In genomic region chr20:31966991-31967655, GRCh38 we compare ENCODE assay signal across 14 cellular contexts. TPM values are rescaled to one million over a fixed set of nuclear protein-coding genes. Genes with fewer than 3 reads are reported as not detected.
A peak's percentile ranks its signal among the peaks of the same experiment; 100 is the strongest.
DNase-seq lines count a peak whose midpoint lies in the region; ATAC-seq and TF ChIP-seq lines count a peak whose summit lies in the region.
"Had no signal": no experiment of that assay in that cellular context is flagged by ENCODE, and none has a peak within 500 bp of the region (broad histone marks: within the 10 kb centered on the region; RNA-seq: fewer than 3 reads in every experiment).

No MANE protein-coding gene starts in this region.

- H3K36me3 Mint-ChIP-seq in GM23338 (ENCODE audit: low read depth) (no peaks in the 10 kb centered on the region), naive B cell (no peaks in the 10 kb centered on the region)
- no peaks in the 10 kb centered on the region for H3K36me3 Mint-ChIP-seq in activated T-helper 2 cell treated with anti-CD3 and anti-CD28 coated beads, Interferon-gamma antibody, Interleukin-2, Interleukin-4, amounts not matched to agents 10 μg/mL and 5 μg/mL and 100 μg/mL, durations not matched to agents 14 hours and 24 hours and 36 hours (ENCODE audit: low read depth)

- peaks cover 30% of the 10 kb centered on the region for H4K20me1 ChIP-seq in GM23338 (replicated peaks; ENCODE audit: insufficient read depth)

- H3K27me3 Mint-ChIP-seq in GM23338 (ENCODE audit: insufficient read depth, low read depth, poor library complexity) (peaks cover 19% of the 10 kb centered on the region), naive B cell (peaks cover 50 to 61% (median 51%) of the 10 kb centered on the region in 3 donors)
- H3K27me3 Mint-ChIP-seq in activated T-helper 2 cell treated with anti-CD3 and anti-CD28 coated beads, Interferon-gamma antibody, Interleukin-2, Interleukin-4, amounts not matched to agents 10 μg/mL and 5 μg/mL and 100 μg/mL, durations not matched to agents 14 hours and 24 hours and 36 hours (ENCODE audit: low read depth) = peaks cover 30% of the 10 kb centered on the region

- H3K4me3 ChIP-seq in GM23338 (peak overlapping the region; percentile 98), left ventricle myocardium inferior (no peak overlapping the region), spleen (peak overlapping the region in 1 of 8 donors; percentile 71)

- H3K9me3 ChIP-seq in left ventricle myocardium inferior (replicated peaks) (no peaks in the 10 kb centered on the region), spleen (no peaks in the 10 kb centered on the region)
- H3K9me3 ChIP-seq: breast epithelium, transverse colon had no signal

- H3F3A ChIP-seq in GM23338 (replicated peaks; ENCODE audit: low read depth) = peaks cover 18% of the 10 kb centered on the region

- DNase-seq in NCI-H1092 treated with DMSO at 0.1 percent for 48 hours (lab: John Stamatoyannopoulos, UW) (peak; percentile 14), NCI-H1092 (lab: John Stamatoyannopoulos, UW) (no peak), GM23338 (ENCODE audit: low spot score) (peak; percentile 61), naive B cell (no peak), left ventricle myocardium inferior (no peak), spleen (no peak)
- DNase-seq in activated T-helper 2 cell treated with anti-CD3 and anti-CD28 coated beads, Interferon-gamma antibody, Interleukin-2, Interleukin-4, amounts not matched to agents 10 μg/mL and 5 μg/mL and 100 μg/mL, durations not matched to agents 14 hours and 24 hours and 36 hours (ENCODE audit: low spot score) = no peak
- no peak for DNase-seq in stimulated activated CD4-positive, alpha-beta T cell treated with anti-CD3 and anti-CD28 coated beads, Interleukin-4, amount 100 ng/mL, for 1 hour
- DNase-seq: activated CD4-positive, alpha-beta T cell treated with anti-CD3 and anti-CD28 coated beads, Interleukin-2, amount 50 U/mL, for 4 hours; NCI-H2107; transverse colon had no signal

- peak; percentile 29 for ATAC-seq in GM23338
- ATAC-seq in naive B cell (ENCODE audit: low read depth in 2 of 2) = no peak
- ATAC-seq: left lobe of liver had no signal

- no peak for TF ChIP-seq POLR2A in spleen (IDR thresholded peaks at IDR 0.05)

- H3K4me1 Mint-ChIP-seq in GM23338 (peaks cover 25% of the 10 kb centered on the region), naive B cell (peaks cover 13 to 18% (median 14%) of the 10 kb centered on the region in 3 donors)
- H3K4me1 Mint-ChIP-seq in activated T-helper 2 cell treated with anti-CD3 and anti-CD28 coated beads, Interferon-gamma antibody, Interleukin-2, Interleukin-4, amounts not matched to agents 10 μg/mL and 5 μg/mL and 100 μg/mL, durations not matched to agents 14 hours and 24 hours and 36 hours (ENCODE audit: low read depth) = peaks cover 5% of the 10 kb centered on the region

- 7 to 18% (median 13%) methylated on average over 5 of the region's 5 CpGs for WGBS in spleen, 5 donors

- H3K9me3 Mint-ChIP-seq in GM23338 (peaks cover 4% of the 10 kb centered on the region), naive B cell (peaks cover 0 to 5% (median 0%) of the 10 kb centered on the region in 7 donors)
- H3K9me3 Mint-ChIP-seq in activated T-helper 2 cell treated with anti-CD3 and anti-CD28 coated beads, Interferon-gamma antibody, Interleukin-2, Interleukin-4, amounts not matched to agents 10 μg/mL and 5 μg/mL and 100 μg/mL, durations not matched to agents 14 hours and 24 hours and 36 hours = no peaks in the 10 kb centered on the region

- H3K9me2 ChIP-seq in GM23338 (ENCODE audit: insufficient read depth) = no peaks in the 10 kb centered on the region

- H3K4me1 ChIP-seq in GM23338 (ENCODE audit: insufficient read depth) (peaks cover 24% of the 10 kb centered on the region), left ventricle myocardium inferior (peaks cover 4% of the 10 kb centered on the region), spleen (peaks cover 4 to 20% (median 10%) of the 10 kb centered on the region in 6 donors)
- H3K4me1 ChIP-seq: breast epithelium had no signal

- H3K27ac ChIP-seq in GM23338 (ENCODE audit: low read depth) = 0 out of 2 replicates have a peak overlapping the region, but pooled peaks have one; percentile 77
- no peak overlapping the region for H3K27ac ChIP-seq in left ventricle myocardium inferior (replicated peaks)
- no peak overlapping the region for H3K27ac ChIP-seq in spleen
- H3K27ac ChIP-seq: breast epithelium, transverse colon had no signal

- H3K27ac Mint-ChIP-seq in GM23338 (peak overlapping the region; percentile 24; the same call in 1 of the 2 replicates), naive B cell (peak overlapping the region in 1 of 6 donors; percentile 78)
- no peak overlapping the region for H3K27ac Mint-ChIP-seq in activated T-helper 2 cell treated with anti-CD3 and anti-CD28 coated beads, Interferon-gamma antibody, Interleukin-2, Interleukin-4, amounts not matched to agents 10 μg/mL and 5 μg/mL and 100 μg/mL, durations not matched to agents 14 hours and 24 hours and 36 hours

- H3K27me3 ChIP-seq in GM23338 (ENCODE audit: insufficient read depth) = peaks cover 29% of the 10 kb centered on the region
- H3K27me3 ChIP-seq in left ventricle myocardium inferior (ENCODE audit: low read depth) = peaks cover 89% of the 10 kb centered on the region
- H3K27me3 ChIP-seq in spleen (replicated peaks in 1 of 7) = peaks cover 0 to 84% (median 20%) of the 10 kb centered on the region in 7 donors

- H3K4me3 Mint-ChIP-seq in GM23338 (peak overlapping the region; percentile 86), naive B cell (peak overlapping the region; percentile 66 to 88 (median 80))
- peak overlapping the region; percentile 64 for H3K4me3 Mint-ChIP-seq in activated T-helper 2 cell treated with anti-CD3 and anti-CD28 coated beads, Interferon-gamma antibody, Interleukin-2, Interleukin-4, amounts not matched to agents 10 μg/mL and 5 μg/mL and 100 μg/mL, durations not matched to agents 14 hours and 24 hours and 36 hours (ENCODE audit: low read depth)

- TF ChIP-seq CTCF in GM23338 (conservative IDR thresholded peaks at IDR 0.05; ENCODE audit: low read depth in 2 of 2) (no peak), left ventricle myocardium inferior (IDR thresholded peaks at IDR 0.05; ENCODE audit: borderline replicate concordance) (no peak), spleen (IDR thresholded peaks at IDR 0.05 in 8 of 11, conservative IDR thresholded peaks at IDR 0.05 in 3 of 11) (no peak)

- peak overlapping the region; percentile 98 for H2AFZ ChIP-seq in GM23338

- H3K79me2 ChIP-seq in GM23338 (replicated peaks; ENCODE audit: insufficient read depth) = no peaks in the 10 kb centered on the region

- intact Hi-C loops in activated T-helper 2 cell treated with anti-CD3 and anti-CD28 coated beads, Interferon-gamma antibody, Interleukin-2, Interleukin-4, amounts not matched to agents 10 μg/mL and 5 μg/mL and 100 μg/mL, durations not matched to agents 14 hours and 24 hours and 36 hours (cut with micrococcal nuclease) = no loop called here
- intact Hi-C loops in left ventricle myocardium inferior (cut with micrococcal nuclease) = no loop called here
- intact Hi-C loops in spleen (cut with DNase I; ENCODE audit: low total_unique reads) = no loop called here

- H3K36me3 ChIP-seq in GM23338 (ENCODE audit: insufficient read depth) = no peaks in the 10 kb centered on the region
- no peaks in the 10 kb centered on the region for H3K36me3 ChIP-seq in left ventricle myocardium inferior
- no peaks in the 10 kb centered on the region for H3K36me3 ChIP-seq in spleen
- H3K36me3 ChIP-seq: breast epithelium, transverse colon had no signal

- H3K4me2 ChIP-seq in GM23338 = peak overlapping the region; percentile 100

TF ChIP-seq in GM23338, 12 proteins besides CTCF, POLR2A, EP300 and RAD21:
- TF ChIP-seq EZH2 (IDR thresholded peaks at IDR 0.05; ENCODE audit: low read depth, unreplicated experiment) (no peak), POLR2AphosphoS5 (IDR thresholded peaks at IDR 0.05; ENCODE audit: low read depth) (0 out of 2 replicates have a peak, but pooled peaks have one; percentile 2)
TF ChIP-seq in GM23338: peak in this region for 1.

RNA-seq across cellular contexts. Expression of gene XKR7, which starts 0.8 kb away (rescaled TPM):
- total RNA-seq in GM23338 (2014; rRNA removed; shearing (Covaris generic)) = 3.0 and 3.9 TPM in 2 replicates
- 0.61 and 0.64 TPM in 2 replicates for polyA plus RNA-seq in GM23338 (2016; fragmentation: Nextera tagmentation; extraction: Ambion mirVana)
- total RNA-seq in activated T-helper 2 cell treated with anti-CD3 and anti-CD28 coated beads, Interferon-gamma antibody, Interleukin-2, Interleukin-4, amounts not matched to agents 10 μg/mL and 5 μg/mL and 100 μg/mL, durations not matched to agents 14 hours and 24 hours and 36 hours = not detected in 2 replicates
- polyA plus RNA-seq in naive B cell (ENCODE audit: low read depth in 6 of 6) = under 1 TPM in 1 of 6 donors, not detected in 5; 0.03 TPM
- total RNA-seq in left ventricle myocardium inferior = not detected
- under 1 TPM in 5 of 7 donors, not detected in 2; 0.07 to 0.21 (median 0.09) TPM for total RNA-seq in spleen
- polyA plus RNA-seq in spleen = under 1 TPM; 0.02 to 0.03 (median 0.02) TPM
- total RNA-seq: A172, breast epithelium, left lobe of liver had no signal

RNA-seq across cellular contexts. Expression of gene PDRG1, which starts 15.3 kb away (rescaled TPM):
- 10.5 and 14.8 TPM in 2 replicates for total RNA-seq in GM23338 (2014; rRNA removed; shearing (Covaris generic))
- polyA plus RNA-seq in GM23338 (2016; fragmentation: Nextera tagmentation; extraction: Ambion mirVana) = 27.8 and 28.4 TPM in 2 replicates
- total RNA-seq in activated T-helper 2 cell treated with anti-CD3 and anti-CD28 coated beads, Interferon-gamma antibody, Interleukin-2, Interleukin-4, amounts not matched to agents 10 μg/mL and 5 μg/mL and 100 μg/mL, durations not matched to agents 14 hours and 24 hours and 36 hours = 15.5 and 16.4 TPM in 2 replicates
- 10 to 100 TPM; 16.3 to 27.4 (median 20.8) TPM for polyA plus RNA-seq in naive B cell (ENCODE audit: low read depth in 6 of 6)
- total RNA-seq in left ventricle myocardium inferior = 10.4 TPM
- total RNA-seq in spleen = 10 to 100 TPM in 4 of 7 donors, 1 to 10 TPM in 3; 8.2 to 13.9 (median 10.4) TPM
- polyA plus RNA-seq in spleen = 10 to 100 TPM; 15.8 to 21.1 (median 19.7) TPM

RNA-seq across cellular contexts. Expression of gene CCM2L, which starts 43.1 kb away (rescaled TPM):
- 9.6 and 13.3 TPM in 2 replicates for total RNA-seq in GM23338 (2014; rRNA removed; shearing (Covaris generic))
- 4.9 and 6.4 TPM in 2 replicates for polyA plus RNA-seq in GM23338 (2016; fragmentation: Nextera tagmentation; extraction: Ambion mirVana)
- total RNA-seq in activated T-helper 2 cell treated with anti-CD3 and anti-CD28 coated beads, Interferon-gamma antibody, Interleukin-2, Interleukin-4, amounts not matched to agents 10 μg/mL and 5 μg/mL and 100 μg/mL, durations not matched to agents 14 hours and 24 hours and 36 hours = not detected in 2 replicates
- not detected for polyA plus RNA-seq in naive B cell (ENCODE audit: low read depth in 6 of 6)
- 7.5 TPM for total RNA-seq in left ventricle myocardium inferior
- 100 to 1,000 TPM in 5 of 7 donors, 10 to 100 TPM in 2; 64.8 to 186 (median 138) TPM for total RNA-seq in spleen
- 100 to 1,000 TPM in 1 of 3 donors, 10 to 100 TPM in 2; 27.6 to 158 (median 71.1) TPM for polyA plus RNA-seq in spleen
- total RNA-seq: A172 had no signal

Comparison
In these comparisons a context has a peak if more than half of its experiments do, and no peak if none do; other contexts are left out.
1. DNase-seq: peak in NCI-H1092 treated with DMSO at 0.1 percent for 48 hours (single experiment) and GM23338 (single experiment); none in NCI-H1092 (single experiment), activated T-helper 2 cell treated with anti-CD3 and anti-CD28 coated beads, Interferon-gamma antibody, Interleukin-2, Interleukin-4, amounts not matched to agents 10 μg/mL and 5 μg/mL and 100 μg/mL, durations not matched to agents 14 hours and 24 hours and 36 hours (single experiment), naive B cell (single experiment), left ventricle myocardium inferior (single experiment), stimulated activated CD4-positive, alpha-beta T cell treated with anti-CD3 and anti-CD28 coated beads, Interleukin-4, amount 100 ng/mL, for 1 hour (single experiment) and spleen (single experiment).
2. Peak in every context shown above with its lines, with median percentiles within 50 percentile points of each other: H3K4me3 Mint-ChIP-seq.